9 cellular contexts compared by ENCODE assay signal in the genomic region with DNA sequence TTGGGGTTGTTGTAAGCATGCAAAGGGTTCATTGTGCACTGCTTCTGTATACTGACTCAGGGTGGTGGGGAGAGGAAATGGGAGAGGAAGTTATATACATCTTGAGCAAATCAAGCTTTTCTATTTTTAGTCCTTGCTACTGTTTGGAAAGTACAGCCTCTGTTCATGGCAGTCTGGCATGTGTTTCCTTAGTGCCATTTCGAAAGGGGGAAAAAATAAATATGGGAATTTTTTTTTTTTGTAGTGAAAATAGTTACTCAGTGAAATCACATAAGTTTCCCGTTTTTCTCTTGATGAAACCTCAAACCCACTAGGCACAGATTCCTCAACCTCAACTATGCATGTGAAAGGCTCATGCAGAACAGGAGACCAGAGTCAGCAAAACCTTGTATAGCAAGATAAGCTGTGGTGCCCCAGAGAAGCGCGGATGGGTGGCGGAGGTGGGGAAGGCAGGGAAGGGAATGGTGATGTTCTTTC.
DNase-seq lines count a peak whose midpoint lies in the region; ATAC-seq and TF ChIP-seq lines count a peak whose summit lies in the region.
"Had no signal": no experiment of that assay in that cellular context is flagged by ENCODE, and none has a peak within 500 bp of the region (broad histone marks: within the 10 kb centered on the region; RNA-seq: fewer than 3 reads in every experiment).

No MANE protein-coding gene starts in this region.

- no peaks in the 10 kb centered on the region for H3K36me3 ChIP-seq in skeletal muscle satellite cell (ENCODE audit: insufficient read depth, low read length)
- no peaks in the 10 kb centered on the region for H3K36me3 ChIP-seq in CD8-positive, alpha-beta T cell (ENCODE audit: insufficient read depth, low read length)
- H3K36me3 ChIP-seq: transverse colon had no signal

- peak overlapping the region; percentile 23 for H3K4me2 ChIP-seq in skeletal muscle satellite cell (ENCODE audit: low read length)

- ATAC-seq in left ventricle myocardium superior (peak; percentile 78), GM21423 (IDR thresholded peaks at IDR 0.05; ENCODE audit: unreplicated experiment) (no peak)
- no peak for ATAC-seq in CD8-positive, alpha-beta T cell

- H3K4me3 Mint-ChIP-seq in CD8-positive, alpha-beta T cell, result no peak overlapping the region

- peaks cover 14% of the 10 kb centered on the region for H3K4me1 Mint-ChIP-seq in CD8-positive, alpha-beta T cell (ENCODE audit: low read depth)

- CTCF ChIA-PET in CD8-positive, alpha-beta T cell (lab: Charles Lee), result interaction anchor here (0.7 kb wide), 1 partner anchor 19 kb away, joined by 3 read pairs; no protein-coding TSS in a partner anchor

- POLR2A ChIA-PET in CD8-positive, alpha-beta T cell (lab: Charles Lee), result interaction anchor here (1.0 kb wide), 1 partner anchor 760 kb away, joined by 3 read pairs; no protein-coding TSS in a partner anchor

- H3K27me3 Mint-ChIP-seq in CD8-positive, alpha-beta T cell (ENCODE audit: low read depth), result no peaks in the 10 kb centered on the region

- peak overlapping the region; percentile 28 for H3K9ac ChIP-seq in skeletal muscle satellite cell (ENCODE audit: low read depth, low read length)

- peaks cover 26% of the 10 kb centered on the region for H3K4me1 ChIP-seq in skeletal muscle satellite cell (ENCODE audit: control insufficient read depth, insufficient read depth, low read length)
- H3K4me1 ChIP-seq in CD8-positive, alpha-beta T cell (ENCODE audit: insufficient read depth, low read length), result peaks cover 8% of the 10 kb centered on the region

- H3K4me3 ChIP-seq in skeletal muscle satellite cell (ENCODE audit: low read length), result no peak overlapping the region
- no peak overlapping the region for H3K4me3 ChIP-seq in CD8-positive, alpha-beta T cell (ENCODE audit: low read depth, low read length)
- H3K4me3 ChIP-seq: transverse colon had no signal

- intact Hi-C loops in left ventricle myocardium superior (cut with micrococcal nuclease), result no loop called here
- intact Hi-C loops in CD8-positive, alpha-beta T cell (cut with DNase I, micrococcal nuclease), result no loop called here

- H3K9me3 ChIP-seq in skeletal muscle satellite cell (replicated peaks; ENCODE audit: low read length), result peaks cover 4% of the 10 kb centered on the region
- no peaks in the 10 kb centered on the region for H3K9me3 ChIP-seq in CD8-positive, alpha-beta T cell (ENCODE audit: low read length)

- peaks cover 14% of the 10 kb centered on the region for H3K9me3 Mint-ChIP-seq in CD8-positive, alpha-beta T cell

- DNase-seq in HCEC 1CT (peak; percentile 94), UCSD-AML1 (lab: John Stamatoyannopoulos, UW; ENCODE audit: unreplicated experiment) (peak; percentile 12), left ventricle myocardium superior (no peak), T-helper 9 cell (no peak)
- no peak for DNase-seq in central memory CD4-positive, alpha-beta T cell
- DNase-seq in CD8-positive, alpha-beta T cell, result no peak
- DNase-seq: transverse colon had no signal

- no peaks in the 10 kb centered on the region for H3K27me3 ChIP-seq in skeletal muscle satellite cell (ENCODE audit: control insufficient read depth, insufficient read depth, low read length)
- H3K27me3 ChIP-seq in CD8-positive, alpha-beta T cell (ENCODE audit: insufficient read depth, low read length), result no peaks in the 10 kb centered on the region
- H3K27me3 ChIP-seq: transverse colon had no signal

- H3K27ac ChIP-seq in CD8-positive, alpha-beta T cell (ENCODE audit: low read depth, low read length), result no peak overlapping the region

- TF ChIP-seq CTCF in CD8-positive, alpha-beta T cell (IDR thresholded peaks at IDR 0.05), result no peak

- peaks cover 31% of the 10 kb centered on the region for H3K36me3 Mint-ChIP-seq in CD8-positive, alpha-beta T cell

- H3K27ac Mint-ChIP-seq in CD8-positive, alpha-beta T cell, result no peak overlapping the region

Comparison
In these comparisons a context has a peak if more than half of its experiments do, and no peak if none do; other contexts are left out.
1. DNase-seq: peak in HCEC 1CT (single experiment) and UCSD-AML1 (single experiment); none in left ventricle myocardium superior (single experiment), central memory CD4-positive, alpha-beta T cell (single experiment), CD8-positive, alpha-beta T cell (0 of 7) and T-helper 9 cell (single experiment).